In genomic region chr10:69270990-69271389, GRCh38 we compare ENCODE assay signal across 23 cellular contexts. TPM values are rescaled to one million over a fixed set of nuclear protein-coding genes. Genes with fewer than 3 reads are reported as not detected.
"Had no signal": no experiment of that assay in that cellular context is flagged by ENCODE, and none has a peak within 500 bp of the region (broad histone marks: within the 10 kb centered on the region; RNA-seq: fewer than 3 reads in every experiment).

No MANE protein-coding gene starts in this region.

- H3K4me3 ChIP-seq: lung, mucosa of descending colon, ovary, right atrium auricular region, skin epidermis, suprapubic skin, thoracic aorta, tibial artery, upper lobe of right lung had no signal

- H3K27ac Mint-ChIP-seq: memory B cell; naive thymus-derived CD4-positive, alpha-beta T cell; natural killer cell treated with Interleukin-12 subunit alpha and Interleukin-12 subunit beta and Interleukin-15 and Interleukin-18, amount 100 ng/mL, for 72 hours; progenitor cell of endocrine pancreas; stimulated activated naive CD8-positive, alpha-beta T cell treated with anti-CD3 and anti-CD28 coated beads, Interleukin-15, Interleukin-2, amounts not matched to agents 100 ng/mL and 50 ng/mL, for 24 hours had no signal

- H3K9me3 Mint-ChIP-seq: memory B cell; naive thymus-derived CD4-positive, alpha-beta T cell; natural killer cell treated with Interleukin-12 subunit alpha and Interleukin-12 subunit beta and Interleukin-15 and Interleukin-18, amount 100 ng/mL, for 72 hours; stimulated activated naive CD8-positive, alpha-beta T cell treated with anti-CD3 and anti-CD28 coated beads, Interleukin-15, Interleukin-2, amounts not matched to agents 100 ng/mL and 50 ng/mL, for 24 hours had no signal

- DNase-seq: islet precursor cell; midbrain; mucosa of descending colon; naive thymus-derived CD4-positive, alpha-beta T cell; ovary; stimulated activated CD4-positive, alpha-beta T cell treated with anti-CD3 and anti-CD28 coated beads, Interleukin-12 subunit alpha, Interleukin-12 subunit beta, amount 100 ng/mL, for 4 hours; stimulated activated CD4-positive, alpha-beta T cell treated with anti-CD3 and anti-CD28 coated beads, Interleukin-15, amount 100 ng/mL, for 24 hours; stimulated activated CD4-positive, alpha-beta T cell treated with anti-CD3 and anti-CD28 coated beads, Interleukin-2, amount 100 ng/mL, for 24 hours; stimulated activated CD4-positive, alpha-beta T cell treated with anti-CD3 and anti-CD28 coated beads, Interleukin-4, amount 100 ng/mL, for 1 hour; stimulated activated naive CD4-positive, alpha-beta T cell; tibial artery; upper lobe of right lung had no signal

- H3K36me3 ChIP-seq: ovary, right atrium auricular region, suprapubic skin, thoracic aorta, tibial artery, upper lobe of right lung had no signal

- H3K36me3 Mint-ChIP-seq: memory B cell; natural killer cell treated with Interleukin-12 subunit alpha and Interleukin-12 subunit beta and Interleukin-15 and Interleukin-18, amount 100 ng/mL, for 72 hours had no signal

- H3K27ac ChIP-seq: ovary, right atrium auricular region, skin epidermis, suprapubic skin, thoracic aorta, tibial artery, upper lobe of right lung had no signal

- ATAC-seq: mucosa of descending colon; naive thymus-derived CD4-positive, alpha-beta T cell; natural killer cell treated with Interleukin-12 subunit alpha and Interleukin-12 subunit beta and Interleukin-15 and Interleukin-18, amount 100 ng/mL, for 72 hours; sciatic nerve; upper lobe of right lung had no signal

- H3K27me3 Mint-ChIP-seq: memory B cell; stimulated activated naive CD8-positive, alpha-beta T cell treated with anti-CD3 and anti-CD28 coated beads, Interleukin-15, Interleukin-2, amounts not matched to agents 100 ng/mL and 50 ng/mL, for 24 hours had no signal

- H3K4me1 ChIP-seq: right atrium auricular region, suprapubic skin, tibial artery, upper lobe of right lung had no signal

- H3K9me3 ChIP-seq: mucosa of descending colon, ovary, right atrium auricular region, suprapubic skin, thoracic aorta, tibial artery, upper lobe of right lung had no signal

- H3K4me3 Mint-ChIP-seq: memory B cell; naive thymus-derived CD4-positive, alpha-beta T cell; natural killer cell treated with Interleukin-12 subunit alpha and Interleukin-12 subunit beta and Interleukin-15 and Interleukin-18, amount 100 ng/mL, for 72 hours; stimulated activated naive CD8-positive, alpha-beta T cell treated with anti-CD3 and anti-CD28 coated beads, Interleukin-15, Interleukin-2, amounts not matched to agents 100 ng/mL and 50 ng/mL, for 24 hours had no signal

- H3K27me3 ChIP-seq: ovary, right atrium auricular region, suprapubic skin, upper lobe of right lung had no signal

RNA-seq across cellular contexts. Expression of gene HKDC1, which starts 50.9 kb away (rescaled TPM):
- total RNA-seq: natural killer cell treated with Interleukin-12 subunit alpha and Interleukin-12 subunit beta and Interleukin-15 and Interleukin-18, amount 100 ng/mL, for 72 hours; pulmonary artery endothelial cell had no signal
